Comparison of ENCODE assay signal across 25 cellular contexts in the genomic region with DNA sequence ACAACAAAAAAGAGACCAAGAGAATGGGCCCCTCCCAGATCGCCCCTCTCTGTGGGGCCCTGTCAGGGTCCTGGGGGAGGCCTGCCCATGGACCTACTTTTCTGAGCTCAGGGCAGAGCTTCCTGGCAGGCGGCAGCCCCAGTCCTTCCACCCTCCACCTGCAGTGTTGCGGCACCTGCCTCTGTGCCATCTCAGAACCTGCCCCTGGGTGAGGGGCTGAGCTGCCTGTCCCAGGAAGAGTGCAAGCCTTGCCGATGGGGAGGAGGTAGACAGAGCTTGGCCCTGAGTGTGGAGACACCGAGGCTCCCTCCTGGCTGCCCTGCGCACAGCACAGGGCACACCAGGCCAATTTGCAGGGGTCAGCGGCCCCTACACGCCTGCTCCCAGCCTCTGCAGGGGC.
DNase-seq lines count a peak whose midpoint lies in the region; ATAC-seq, FAIRE-seq and TF ChIP-seq lines count a peak whose summit lies in the region.
"Had no signal": no experiment of that assay in that cellular context is flagged by ENCODE, and none has a peak within 500 bp of the region (broad histone marks: within the 10 kb centered on the region; RNA-seq: fewer than 3 reads in every experiment).

No MANE protein-coding gene starts in this region.

- H3K4me1 Mint-ChIP-seq in H9 = peaks cover 0 to 2% of the 10 kb centered on the region in 2 experiments; a peak in 1 of 4 replicates
- H3K4me1 Mint-ChIP-seq in effector memory CD8-positive, alpha-beta T cell (ENCODE audit: low read depth in 2 of 2) = peaks cover 0 to 3% of the 10 kb centered on the region in 2 donors
- H3K4me1 Mint-ChIP-seq: GM23338 had no signal

- no peak overlapping the region for H2BK12ac ChIP-seq in H9 (ENCODE audit: insufficient read length, low read depth, low read length)
- H2BK12ac ChIP-seq in mesenchymal stem cell (ENCODE audit: low read length in 2 of 2) = no peak overlapping the region

- no peaks in the 10 kb centered on the region for H3K79me2 ChIP-seq in H9 (ENCODE audit: insufficient read depth, low read length)

- TF ChIP-seq CTCF in H9 (conservative IDR thresholded peaks at IDR 0.05) = no peak
- TF ChIP-seq CTCF in colonic mucosa (IDR thresholded peaks at IDR 0.05) = no peak

- H3K27me3 ChIP-seq in right cardiac atrium (ENCODE audit: control insufficient read depth, insufficient read depth) (no peaks in the 10 kb centered on the region), BLaER1 (peaks cover 18% of the 10 kb centered on the region), H9 (ENCODE audit: insufficient read depth, low read length) (no peaks in the 10 kb centered on the region), mesenchymal stem cell (ENCODE audit: control insufficient read depth in 1 of 2, insufficient read depth in 1 of 2, low read length in 2 of 2) (peaks cover 34 to 76% of the 10 kb centered on the region in 2 experiments), colonic mucosa (peaks cover 11% of the 10 kb centered on the region)

- H3K14ac ChIP-seq in H9 (ENCODE audit: insufficient read depth, low read length) (peak overlapping the region; percentile 12; the same call in 1 of the 2 replicates), mesenchymal stem cell (ENCODE audit: low read length in 2 of 2) (no peak overlapping the region)

- no peaks in the 10 kb centered on the region for H3K9me3 Mint-ChIP-seq in H9
- H3K9me3 Mint-ChIP-seq in effector memory CD8-positive, alpha-beta T cell = no peaks in the 10 kb centered on the region
- H3K9me3 Mint-ChIP-seq: CD4-positive, alpha-beta T cell; CD8-positive, alpha-beta memory T cell; GM23338 had no signal

- H3K27ac Mint-ChIP-seq in H9 = no peak overlapping the region
- H3K27ac Mint-ChIP-seq in effector memory CD8-positive, alpha-beta T cell = no peak overlapping the region
- H3K27ac Mint-ChIP-seq: CD4-positive, alpha-beta T cell; CD8-positive, alpha-beta memory T cell; GM23338 had no signal

- H3K27me3 Mint-ChIP-seq in H9 (ENCODE audit: low read depth) = no peaks in the 10 kb centered on the region; the same call in none of the 2 replicates
- H3K27me3 Mint-ChIP-seq in effector memory CD8-positive, alpha-beta T cell = peaks cover 14 to 46% of the 10 kb centered on the region in 2 donors

- no peak overlapping the region for H2BK20ac ChIP-seq in H9 (ENCODE audit: low read depth, low read length, poor library complexity, severe bottlenecking)

- intact Hi-C loops in Right ventricle myocardium superior (cut with DNase I) (no loop called here), right cardiac atrium (cut with DNase I) (no loop called here), colonic mucosa (cut with DNase I) (no loop called here)

- no peak overlapping the region for H4K5ac ChIP-seq in H9 (ENCODE audit: insufficient read length, low read depth, low read length)

- no peaks in the 10 kb centered on the region for H3K4me1 ChIP-seq in right cardiac atrium (ENCODE audit: control insufficient read depth, insufficient read depth, low read length)
- H3K4me1 ChIP-seq in BLaER1 = peaks cover 66% of the 10 kb centered on the region
- H3K4me1 ChIP-seq in H9 (ENCODE audit: insufficient read depth, low read length) = no peaks in the 10 kb centered on the region
- no peaks in the 10 kb centered on the region for H3K4me1 ChIP-seq in mesenchymal stem cell (ENCODE audit: control insufficient read depth, insufficient read depth, low read depth, low read length)
- H3K4me1 ChIP-seq in colonic mucosa = no peaks in the 10 kb centered on the region
- H3K4me1 ChIP-seq: A549, BE2C had no signal

- H3T11ph ChIP-seq in H9 (ENCODE audit: low read length) = no peak overlapping the region

- no peak overlapping the region for H3K4ac ChIP-seq in H9 (ENCODE audit: low read depth, low read length)
- H3K4ac ChIP-seq in mesenchymal stem cell (ENCODE audit: low read depth in 1 of 2, low read length in 2 of 2) = no peak overlapping the region

- H2BK15ac ChIP-seq in H9 (ENCODE audit: low read depth, low read length) (no peak overlapping the region), mesenchymal stem cell (ENCODE audit: low read depth, poor library complexity, severe bottlenecking) (no peak overlapping the region)

- H3K4me3 Mint-ChIP-seq in H9 = no peak overlapping the region
- H3K4me3 Mint-ChIP-seq in effector memory CD8-positive, alpha-beta T cell = no peak overlapping the region
- H3K4me3 Mint-ChIP-seq: CD4-positive, alpha-beta T cell; CD8-positive, alpha-beta memory T cell; GM23338 had no signal

- H3K18ac ChIP-seq in H9 (ENCODE audit: insufficient read length, low read depth, low read length) (no peak overlapping the region), mesenchymal stem cell (ENCODE audit: low read depth in 1 of 2, low read length in 2 of 2) (no peak overlapping the region)

- WGBS in right cardiac atrium = 59% methylated on average over 8 of the region's 8 CpGs
- WGBS in H9 (ENCODE audit: extremely low coverage, insufficient read length, low lambda C conversion rate) = no CpG with 5 or more reads among the region's 8 CpGs
- WGBS in mesenchymal stem cell = 75% methylated on average over 8 of the region's 8 CpGs

- H3K4me3 ChIP-seq in right cardiac atrium (ENCODE audit: low read length) (no peak overlapping the region), BLaER1 (no peak overlapping the region), mesenchymal stem cell (ENCODE audit: insufficient read depth in 1 of 2, low read depth in 1 of 2, low read length in 2 of 2) (no peak overlapping the region), colonic mucosa (no peak overlapping the region)
- H3K4me3 ChIP-seq: A549, GM12878, GM23338 had no signal

- no peak overlapping the region for H2AK5ac ChIP-seq in H9 (ENCODE audit: insufficient read length, low read length)
- no peak overlapping the region for H2AK5ac ChIP-seq in mesenchymal stem cell (ENCODE audit: low read length, severe bottlenecking)

- no peak overlapping the region for H3K27ac ChIP-seq in right cardiac atrium (ENCODE audit: low read length)
- no peak overlapping the region for H3K27ac ChIP-seq in BLaER1
- no peak overlapping the region for H3K27ac ChIP-seq in H9 (ENCODE audit: insufficient read length, low read depth, low read length)
- H3K27ac ChIP-seq in mesenchymal stem cell (ENCODE audit: low read length, poor library complexity, severe bottlenecking) = no peak overlapping the region
- no peak overlapping the region for H3K27ac ChIP-seq in colonic mucosa
- H3K27ac ChIP-seq: A549 had no signal

- H2AFZ ChIP-seq in H9 (ENCODE audit: low read length) (no peak overlapping the region), mesenchymal stem cell (ENCODE audit: low read depth, low read length) (no peak overlapping the region)
- H2AFZ ChIP-seq: GM23338 had no signal

- no peaks in the 10 kb centered on the region for H3K36me3 ChIP-seq in BLaER1
- H3K36me3 ChIP-seq in mesenchymal stem cell (ENCODE audit: control insufficient read depth in 1 of 2, insufficient read depth in 2 of 2, low read depth in 1 of 2, low read length in 2 of 2) = no peaks in the 10 kb centered on the region
- H3K36me3 ChIP-seq in colonic mucosa = no peaks in the 10 kb centered on the region
- H3K36me3 ChIP-seq: BE2C had no signal

- H3K9me3 ChIP-seq in right cardiac atrium (ENCODE audit: control insufficient read depth, low read length) (no peaks in the 10 kb centered on the region), BLaER1 (no peaks in the 10 kb centered on the region), H9 (ENCODE audit: control insufficient read depth, low read depth, low read length) (no peaks in the 10 kb centered on the region), mesenchymal stem cell (ENCODE audit: control insufficient read depth, low read length) (no peaks in the 10 kb centered on the region), colonic mucosa (no peaks in the 10 kb centered on the region)
- H3K9me3 ChIP-seq: A549, BE2C had no signal

- H4K91ac ChIP-seq in H9 (ENCODE audit: insufficient read length, low read depth, low read length) (no peak overlapping the region), mesenchymal stem cell (ENCODE audit: low read length) (peak overlapping the region; percentile 5)

- no peaks in the 10 kb centered on the region for H3K23me2 ChIP-seq in H9 (ENCODE audit: insufficient read length, low read depth, low read length, poor library complexity, severe bottlenecking)

- ATAC-seq in Right ventricle myocardium superior (ENCODE audit: poor library complexity) = no peak
- no peak for ATAC-seq in right cardiac atrium
- no peak for ATAC-seq in effector memory CD8-positive, alpha-beta T cell (replicated peaks)
- ATAC-seq: A549, GM12878, GM23338 had no signal

- H2BK120ac ChIP-seq in H9 (ENCODE audit: low read depth, low read length, poor library complexity, severe bottlenecking) (no peak overlapping the region), mesenchymal stem cell (ENCODE audit: low read depth, low read length) (no peak overlapping the region)

- H3K56ac ChIP-seq in H9 (ENCODE audit: insufficient read length, low read depth, low read length) = no peak overlapping the region

- H3K23ac ChIP-seq in H9 (ENCODE audit: insufficient read length, low read depth, low read length) (no peak overlapping the region), mesenchymal stem cell (ENCODE audit: low read length in 2 of 2) (no peak overlapping the region)

- 0 out of 2 replicates have a peak overlapping the region, but pooled peaks have one; percentile 7 for H3K4me2 ChIP-seq in BLaER1
- H3K4me2 ChIP-seq in H9 (ENCODE audit: insufficient read depth, insufficient read length, low read length) = no peak overlapping the region
- H3K4me2 ChIP-seq in mesenchymal stem cell (ENCODE audit: low read length, poor library complexity, severe bottlenecking) = no peak overlapping the region
- H3K4me2 ChIP-seq: A549, GM23338 had no signal

- H3K9ac ChIP-seq in BLaER1 (no peak overlapping the region), H9 (ENCODE audit: extremely low read depth, insufficient read length, low read length) (no peak overlapping the region), mesenchymal stem cell (ENCODE audit: low read length) (no peak overlapping the region), colonic mucosa (ENCODE audit: low read depth in 2 of 2, low read length in 2 of 2) (no peak overlapping the region)

- H4K20me1 ChIP-seq in BLaER1 (no peaks in the 10 kb centered on the region), H9 (ENCODE audit: control insufficient read depth, insufficient read depth, insufficient read length) (no peaks in the 10 kb centered on the region)

- H3K36me3 Mint-ChIP-seq in H9 (ENCODE audit: insufficient read depth in 1 of 3, low read depth in 3 of 3) = no peaks in the 10 kb centered on the region
- H3K36me3 Mint-ChIP-seq in effector memory CD8-positive, alpha-beta T cell (ENCODE audit: insufficient read depth) = no peaks in the 10 kb centered on the region
- H3K36me3 Mint-ChIP-seq: CD8-positive, alpha-beta memory T cell had no signal

- no peak for FAIRE-seq in GM19239 (lab: Jason Lieb, UNC)
- FAIRE-seq: A549, D721Med, GM12878, H54 had no signal

- H2BK5ac ChIP-seq in H9 (ENCODE audit: insufficient read length, low read length) (no peak overlapping the region), mesenchymal stem cell (ENCODE audit: low read depth, low read length, poor library complexity, severe bottlenecking) (no peak overlapping the region)

- H4K8ac ChIP-seq in H9 (replicated peaks; ENCODE audit: insufficient read length, low read depth, low read length) = no peak overlapping the region
- no peak overlapping the region for H4K8ac ChIP-seq in mesenchymal stem cell (ENCODE audit: low read length)

- H3K79me1 ChIP-seq in H9 (ENCODE audit: insufficient read depth, low read depth, low read length, poor library complexity, severe bottlenecking) (no peaks in the 10 kb centered on the region), mesenchymal stem cell (replicated peaks; ENCODE audit: low read length, poor library complexity, severe bottlenecking) (no peaks in the 10 kb centered on the region)

- DNase-seq in Right ventricle myocardium superior (peak; percentile 11), right cardiac atrium (no peak), H9 (no peak), mesenchymal stem cell (no peak), GM19239 (ENCODE audit: insufficient read length, low spot score) (no peak), colonic mucosa (no peak)
- no peak for DNase-seq in effector memory CD8-positive, alpha-beta T cell
- DNase-seq: 8988T; ACHN; AML-193; BE2C; C1 segment of cervical spinal cord; CD4-positive, alpha-beta T cell; CD8-positive, alpha-beta memory T cell; DMS 273 treated with DMSO at 0.1 percent for 48 hours; DMS79; EL; GDM1; HCEC 1CT had no signal
